30 cellular contexts compared by ENCODE assay signal in genomic region chr5:115640274-115640673, GRCh38.
"Had no signal": no experiment of that assay in that cellular context is flagged by ENCODE, and none has a peak within 500 bp of the region (broad histone marks: within the 10 kb centered on the region; RNA-seq: fewer than 3 reads in every experiment).

No MANE protein-coding gene starts in this region.

- ATAC-seq: activated CD4-positive, CD25-positive, alpha-beta regulatory T cell treated with anti-CD3 and anti-CD28 coated beads, Interleukin-2, amount 50 U/mL, for 24 hours; activated naive CD4-positive, alpha-beta T cell treated with anti-CD3 and anti-CD28 coated beads, Interleukin-2, amount 50 U/mL, for 72 hours; activated T-cell treated with anti-CD3 and anti-CD28 coated beads, Interleukin-2, amount 50 U/mL, for 72 hours; esophagus mucosa had no signal

- H3K9me3 ChIP-seq: ascending aorta, breast epithelium had no signal

- H3K27ac ChIP-seq: ascending aorta, breast epithelium, cardiac muscle cell, coronary artery, dorsolateral prefrontal cortex, WERI-Rb-1 had no signal

- H3K36me3 ChIP-seq: ascending aorta, breast epithelium, cardiac muscle cell, WERI-Rb-1 had no signal

- FAIRE-seq: frontal cortex had no signal

- DNase-seq: activated B cell treated with CpG ODN at 0.5 μM for 24 hours; activated CD4-positive, alpha-beta T cell treated with anti-CD3 and anti-CD28 coated beads for 48 hours; activated CD4-positive, alpha-beta T cell treated with anti-CD3 and anti-CD28 coated beads, Interleukin-2, amount 50 U/mL, for 1 hour; activated CD4-positive, alpha-beta T cell treated with anti-CD3 and anti-CD28 coated beads, Interleukin-2, amount 50 U/mL, for 48 hours; activated CD8-positive, alpha-beta memory T cell treated with anti-CD3 and anti-CD28 coated beads, Interleukin-2, amount 50 U/mL, for 48 hours; activated gamma-delta T cell; activated naive CD4-positive, alpha-beta T cell; activated naive CD4-positive, alpha-beta T cell treated with anti-CD3 and anti-CD28 coated beads, Interleukin-2, amount 10 ng/mL, durations not matched to agents 7 days and 5 days; activated naive CD8-positive, alpha-beta T cell treated with anti-CD3 and anti-CD28 coated beads, Interleukin-2, amount 10 ng/mL, durations not matched to agents 7 days and 5 days; activated T-cell treated with anti-CD3 and anti-CD28 coated beads for 4 hours; activated T-cell treated with anti-CD3 and anti-CD28 coated beads, Interleukin-2, amount 50 U/mL, for 24 hours; activated T-cell treated with anti-CD3 and anti-CD28 coated beads, Interleukin-2, amount 50 U/mL, for 72 hours; central memory CD4-positive, alpha-beta T cell; cerebellar nuclear complex; dorsolateral prefrontal cortex; effector memory CD4-positive, alpha-beta T cell; endodermal cell; foreskin fibroblast; head of caudate nucleus; hippocampal formation; T1000; WERI-Rb-1 had no signal

- H3K27me3 ChIP-seq: ascending aorta, breast epithelium, cardiac muscle cell, dorsolateral prefrontal cortex had no signal

- H3K4me1 ChIP-seq: ascending aorta, breast epithelium had no signal

- H3K4me3 ChIP-seq: ascending aorta, breast epithelium, cardiac muscle cell, coronary artery, dorsolateral prefrontal cortex had no signal
